In genomic region chr7:113945018-113945938, GRCh38 we compare ENCODE assay signal across 19 cellular contexts. TPM values are rescaled to one million over a fixed set of nuclear protein-coding genes. Genes with fewer than 3 reads are reported as not detected.
DNase-seq lines count a peak whose midpoint lies in the region; ATAC-seq and TF ChIP-seq lines count a peak whose summit lies in the region.
"Had no signal": no experiment of that assay in that cellular context is flagged by ENCODE, and none has a peak within 500 bp of the region (broad histone marks: within the 10 kb centered on the region; RNA-seq: fewer than 3 reads in every experiment).

No MANE protein-coding gene starts in this region.

- no peaks in the 10 kb centered on the region for H3K36me3 Mint-ChIP-seq in MCF 10A (ENCODE audit: insufficient read depth, unreplicated experiment)
- H3K36me3 Mint-ChIP-seq: CD4-positive, CD25-positive, alpha-beta regulatory T cell; type B pancreatic cell had no signal

- H3K4me3 ChIP-seq in breast epithelium (no peak overlapping the region), right cardiac atrium (ENCODE audit: low read length) (no peak overlapping the region), upper lobe of right lung (no peak overlapping the region)
- H3K4me3 ChIP-seq: A549, Peyer's patch, right lobe of liver had no signal

- H3K9me3 ChIP-seq in breast epithelium = peaks cover 0 to 12% of the 10 kb centered on the region in 2 donors
- H3K9me3 ChIP-seq in right cardiac atrium (ENCODE audit: control insufficient read depth, low read length) = no peaks in the 10 kb centered on the region
- H3K9me3 ChIP-seq in upper lobe of right lung = peaks cover 3% of the 10 kb centered on the region
- H3K9me3 ChIP-seq: A549, Peyer's patch, right lobe of liver had no signal

- POLR2A ChIA-PET in MCF 10A (lab: Yijun Ruan, JAX) = no interaction called here

- H3K27me3 Mint-ChIP-seq in MCF 10A (ENCODE audit: insufficient read depth, unreplicated experiment) = peaks cover 47% of the 10 kb centered on the region
- H3K27me3 Mint-ChIP-seq: activated CD4-positive, alpha-beta memory T cell treated with anti-CD3 and anti-CD28 coated beads, Interleukin-2, amount 10 ng/mL, durations not matched to agents 7 days and 5 days; CD4-positive, CD25-positive, alpha-beta regulatory T cell; type B pancreatic cell had no signal

- no peaks in the 10 kb centered on the region for H3K27me3 ChIP-seq in breast epithelium
- no peaks in the 10 kb centered on the region for H3K27me3 ChIP-seq in right cardiac atrium (ENCODE audit: control insufficient read depth, insufficient read depth)
- no peaks in the 10 kb centered on the region for H3K27me3 ChIP-seq in upper lobe of right lung
- H3K27me3 ChIP-seq: Peyer's patch, right lobe of liver had no signal

- no peak overlapping the region for H3K27ac Mint-ChIP-seq in MCF 10A (ENCODE audit: low read depth, unreplicated experiment)
- H3K27ac Mint-ChIP-seq: activated CD4-positive, alpha-beta memory T cell treated with anti-CD3 and anti-CD28 coated beads, Interleukin-2, amount 10 ng/mL, durations not matched to agents 7 days and 5 days; CD4-positive, CD25-positive, alpha-beta regulatory T cell; type B pancreatic cell had no signal

- H3K4me3 Mint-ChIP-seq in MCF 10A (ENCODE audit: unreplicated experiment) = no peak overlapping the region
- H3K4me3 Mint-ChIP-seq: activated CD4-positive, alpha-beta memory T cell treated with anti-CD3 and anti-CD28 coated beads, Interleukin-2, amount 10 ng/mL, durations not matched to agents 7 days and 5 days; CD4-positive, CD25-positive, alpha-beta regulatory T cell; neural crest cell; type B pancreatic cell had no signal

- H3K4me1 Mint-ChIP-seq in MCF 10A (ENCODE audit: insufficient read depth, unreplicated experiment) = no peaks in the 10 kb centered on the region
- H3K4me1 Mint-ChIP-seq: activated CD4-positive, alpha-beta memory T cell treated with anti-CD3 and anti-CD28 coated beads, Interleukin-2, amount 10 ng/mL, durations not matched to agents 7 days and 5 days; CD4-positive, CD25-positive, alpha-beta regulatory T cell; neural crest cell had no signal

- H3K27ac ChIP-seq in breast epithelium (no peak overlapping the region), angular gyrus (ENCODE audit: low read depth, low read length) (peak overlapping the region; percentile 80), right cardiac atrium (ENCODE audit: low read length) (no peak overlapping the region), upper lobe of right lung (no peak overlapping the region)
- H3K27ac ChIP-seq: A549, Peyer's patch, right lobe of liver, VCaP had no signal

- intact Hi-C loops in MCF 10A (cut with micrococcal nuclease) (no loop called here), breast epithelium (cut with DNase I; ENCODE audit: low total_unique reads) (no loop called here), right cardiac atrium (cut with DNase I) (no loop called here), upper lobe of right lung (cut with DNase I) (no loop called here)

- CTCF ChIA-PET in MCF 10A (lab: Yijun Ruan, JAX) = interaction anchor here (1.0 kb wide), 1 partner anchor 81 kb away, joined by 3 read pairs; no protein-coding TSS in a partner anchor

- TF ChIP-seq CTCF in MCF 10A (IDR thresholded peaks at IDR 0.05; ENCODE audit: unreplicated experiment) = no peak
- no peak for TF ChIP-seq CTCF in breast epithelium (IDR thresholded peaks at IDR 0.05)
- TF ChIP-seq CTCF in upper lobe of right lung (IDR thresholded peaks at IDR 0.05) = no peak

- ATAC-seq in right cardiac atrium (peak; percentile 67 to 78), upper lobe of right lung (peak; percentile 27), HG03135 (IDR thresholded peaks at IDR 0.05; ENCODE audit: unreplicated experiment) (no peak)
- ATAC-seq: A549, right lobe of liver had no signal

- BruUV-seq in MCF 10A (replicated peaks; lab: Mats Ljungman, UMichigan) = no TSS peak

- WGBS in right cardiac atrium = 66% methylated on average over 3 of the region's 3 CpGs

- no peak for TF ChIP-seq POLR2A in breast epithelium (IDR thresholded peaks at IDR 0.05)

- DNase-seq in MCF 10A (ENCODE audit: unreplicated experiment) = peak; percentile 55
- no peak for DNase-seq in breast epithelium (ENCODE audit: low spot score in 2 of 2)
- peak in 2 of 3 donors; percentile 49 to 63 for DNase-seq in right cardiac atrium
- DNase-seq in upper lobe of right lung = no peak
- no peak for DNase-seq in NCI-H2029 (lab: John Stamatoyannopoulos, UW)
- DNase-seq in NCI-H2227 treated with DMSO at 0.1 percent for 48 hours (lab: John Stamatoyannopoulos, UW) = no peak
- DNase-seq: activated CD4-positive, alpha-beta memory T cell treated with anti-CD3 and anti-CD28 coated beads, Interleukin-2, amount 10 ng/mL, durations not matched to agents 7 days and 5 days; CD4-positive, CD25-positive, alpha-beta regulatory T cell; EL; mesendoderm; Peyer's patch; right lobe of liver; stimulated activated CD4-positive, alpha-beta T cell treated with anti-CD3 and anti-CD28 coated beads, Interleukin-4, amount 100 ng/mL, for 1 hour had no signal

- H3K4me1 ChIP-seq in breast epithelium (no peaks in the 10 kb centered on the region), right cardiac atrium (ENCODE audit: control insufficient read depth, insufficient read depth, low read length) (no peaks in the 10 kb centered on the region), upper lobe of right lung (no peaks in the 10 kb centered on the region)
- H3K4me1 ChIP-seq: A549, Peyer's patch, right lobe of liver had no signal

- H3K9me3 Mint-ChIP-seq in MCF 10A (ENCODE audit: unreplicated experiment) = no peaks in the 10 kb centered on the region
- H3K9me3 Mint-ChIP-seq: activated CD4-positive, alpha-beta memory T cell treated with anti-CD3 and anti-CD28 coated beads, Interleukin-2, amount 10 ng/mL, durations not matched to agents 7 days and 5 days; neural crest cell; type B pancreatic cell had no signal

- H3K36me3 ChIP-seq in breast epithelium = no peaks in the 10 kb centered on the region
- no peaks in the 10 kb centered on the region for H3K36me3 ChIP-seq in upper lobe of right lung
- H3K36me3 ChIP-seq: Peyer's patch, right lobe of liver had no signal

RNA-seq across cellular contexts. Expression of gene PPP1R3A, which starts 26.5 kb away (rescaled TPM):
- total RNA-seq in MCF 10A (2022) = not detected in 2 replicates
- not detected for total RNA-seq in breast epithelium
- 100 to 1,000 TPM in 2 of 4 donors, 10 to 100 TPM in 2; 79.5 to 120 (median 97.5) TPM for total RNA-seq in right cardiac atrium
- 39.0 TPM for polyA plus RNA-seq in right cardiac atrium
- total RNA-seq in upper lobe of right lung = not detected
- total RNA-seq: activated CD4-positive, alpha-beta memory T cell treated with anti-CD3 and anti-CD28 coated beads, Interleukin-2, amount 10 ng/mL, durations not matched to agents 7 days and 5 days; CD4-positive, CD25-positive, alpha-beta regulatory T cell; neural crest cell; Peyer's patch had no signal
- polyA plus RNA-seq: A549; CD4-positive, CD25-positive, alpha-beta regulatory T cell had no signal

Comparison
In these comparisons a context has a peak if more than half of its experiments do, and no peak if none do; other contexts are left out.
1. DNase-seq: peak in MCF 10A (single experiment) and right cardiac atrium (2 of 3); none in breast epithelium (0 of 2), upper lobe of right lung (single experiment), NCI-H2029 (single experiment) and NCI-H2227 treated with DMSO at 0.1 percent for 48 hours (single experiment).
2. RNA of gene PPP1R3A, which starts 26.5 kb away (total RNA-seq): 79.5 to 120 TPM in right cardiac atrium; not detected in MCF 10A, not detected in breast epithelium and not detected in upper lobe of right lung (single experiment); every median in the first group is over 10 times any median in the second.